Comparison of ENCODE assay signal across 1 cellular context in the genomic region with DNA sequence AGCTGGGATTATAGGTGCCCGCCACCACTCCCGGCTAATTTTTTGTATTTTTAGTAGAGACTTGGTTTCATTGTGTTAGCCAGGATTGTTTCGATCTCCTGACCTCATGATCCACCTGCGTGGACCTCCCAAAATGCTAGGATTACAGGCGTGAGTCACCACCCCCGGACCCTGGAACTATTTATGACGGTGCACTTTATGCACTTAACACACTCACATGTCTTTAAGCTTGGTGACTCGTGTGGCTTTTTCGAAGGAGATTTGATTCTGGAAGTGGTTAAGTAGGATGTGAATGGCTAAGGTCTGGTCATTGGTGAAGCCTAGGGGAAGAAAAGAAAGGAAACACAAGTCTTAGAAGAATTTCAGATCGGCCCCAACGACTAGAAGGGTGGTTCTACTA.
A peak's percentile ranks its signal among the peaks of the same experiment; 100 is the strongest.
TF ChIP-seq lines count a peak whose summit lies in the region.

No MANE protein-coding gene starts in this region.

TF ChIP-seq in K562, 482 proteins besides CTCF, POLR2A, EP300 and RAD21:
- TF ChIP-seq ZNF133 (CRISPR knock-in tag; IDR thresholded peaks at IDR 0.05) (no peak), EGR1 (conservative IDR thresholded peaks at IDR 0.05) (peak; percentile 27; the same call in 1 of the 2 replicates), ATF3 (IDR thresholded peaks at IDR 0.05) (peak; percentile 56), ATF3 (CRISPR knock-in tag; conservative IDR thresholded peaks at IDR 0.05) (no peak), NFE2 (IDR thresholded peaks at IDR 0.05; ENCODE audit: low read depth) (0 out of 2 replicates have a peak, but pooled peaks have one; percentile 32), ZNF124 (CRISPR knock-in tag; IDR thresholded peaks at IDR 0.05) (no peak), ZNF316 (IDR thresholded peaks at IDR 0.05) (peak; percentile 44; the same call in 1 of the 2 replicates), DPF2 (IDR thresholded peaks at IDR 0.05) (0 out of 2 replicates have a peak, but pooled peaks have one; percentile 14)
TF ChIP-seq in K562: peak in this region for 5.
